In genomic region chr18:5239447-5239846, GRCh38 we compare ENCODE assay signal across 11 cellular contexts. TPM values are rescaled to one million over a fixed set of nuclear protein-coding genes. Genes with fewer than 3 reads are reported as not detected.
DNase-seq lines count a peak whose midpoint lies in the region; ATAC-seq, FAIRE-seq and TF ChIP-seq lines count a peak whose summit lies in the region.
"Had no signal": no experiment of that assay in that cellular context is flagged by ENCODE, and none has a peak within 500 bp of the region (broad histone marks: within the 10 kb centered on the region; RNA-seq: fewer than 3 reads in every experiment).

No MANE protein-coding gene starts in this region.

- no peak overlapping the region for H4K5ac ChIP-seq in mesendoderm (ENCODE audit: low read length)

- FAIRE-seq in astrocyte (lab: Jason Lieb, UNC): no peak

- peaks cover 10% of the 10 kb centered on the region for H3K4me1 Mint-ChIP-seq in astrocyte (ENCODE audit: low read depth, unreplicated experiment)

- H3K27ac Mint-ChIP-seq in astrocyte (ENCODE audit: unreplicated experiment): no peak overlapping the region

- H3K27ac ChIP-seq in left ventricle myocardium inferior (replicated peaks) (no peak overlapping the region), astrocyte (ENCODE audit: low read depth, low read length) (no peak overlapping the region), mesendoderm (ENCODE audit: low read depth, low read length) (no peak overlapping the region), upper lobe of right lung (no peak overlapping the region), neuronal stem cell (replicated peaks; ENCODE audit: low read length) (no peak overlapping the region)

- ATAC-seq in left ventricle myocardium superior: no peak
- ATAC-seq in upper lobe of right lung: no peak

- no peak for DNase-seq in left ventricle myocardium inferior
- DNase-seq in left ventricle myocardium superior: no peak
- no peak for DNase-seq in astrocyte (ENCODE audit: low read depth)
- no peak for DNase-seq in mesendoderm
- no peak for DNase-seq in upper lobe of right lung
- no peak for DNase-seq in GM10266 (ENCODE audit: extremely low spot score)
- no peak for DNase-seq in neuronal stem cell (ENCODE audit: low spot score)
- DNase-seq in activated CD8-positive, alpha-beta memory T cell treated with anti-CD3 and anti-CD28 coated beads, Interleukin-2, amount 50 U/mL, for 4 hours: no peak
- DNase-seq: activated gamma-delta T cell; NK-92 treated with Interleukin-12 subunit alpha and Interleukin-12 subunit beta, amount 100 ng/mL, for 24 hours had no signal

- no peak overlapping the region for H2BK12ac ChIP-seq in neuronal stem cell (ENCODE audit: low read length)

- H2BK120ac ChIP-seq in mesendoderm (ENCODE audit: low read depth, low read length) (no peak overlapping the region), neuronal stem cell (ENCODE audit: low read depth, low read length) (no peak overlapping the region)

- peaks cover 2% of the 10 kb centered on the region for H3K36me3 Mint-ChIP-seq in astrocyte (ENCODE audit: low read depth, unreplicated experiment)

- H3K56ac ChIP-seq in mesendoderm (ENCODE audit: low read length): no peak overlapping the region

- no peak overlapping the region for H4K8ac ChIP-seq in mesendoderm (ENCODE audit: low read depth, low read length)
- H4K8ac ChIP-seq in neuronal stem cell (ENCODE audit: low read depth, low read length): no peak overlapping the region

- no peak overlapping the region for H2AK5ac ChIP-seq in mesendoderm (ENCODE audit: low read length)
- H2AK5ac ChIP-seq in neuronal stem cell (ENCODE audit: low read depth, low read length): no peak overlapping the region

- no peaks in the 10 kb centered on the region for H3K27me3 ChIP-seq in left ventricle myocardium inferior (ENCODE audit: low read depth)
- H3K27me3 ChIP-seq in astrocyte (ENCODE audit: insufficient read depth, low read length): no peaks in the 10 kb centered on the region
- H3K27me3 ChIP-seq in mesendoderm (ENCODE audit: insufficient read depth, low read length, poor library complexity): no peaks in the 10 kb centered on the region
- no peaks in the 10 kb centered on the region for H3K27me3 ChIP-seq in upper lobe of right lung
- no peaks in the 10 kb centered on the region for H3K27me3 ChIP-seq in neuronal stem cell (ENCODE audit: control insufficient read depth in 3 of 3, insufficient read depth in 3 of 3, low read depth in 1 of 3, low read length in 3 of 3)

- intact Hi-C loops in left ventricle myocardium inferior (cut with micrococcal nuclease): loop anchor here (5.0 kb wide), 1 partner anchor 58 kb away; the partner anchor contains the start of gene ZBTB14
- intact Hi-C loops in left ventricle myocardium superior (cut with micrococcal nuclease): loop anchor here (2.0 kb wide), 1 partner anchor 55 kb away; the partner anchor contains the start of gene ZBTB14
- intact Hi-C loops in upper lobe of right lung (cut with DNase I): no loop called here

- H3K9me3 ChIP-seq in left ventricle myocardium inferior (replicated peaks): no peaks in the 10 kb centered on the region
- H3K9me3 ChIP-seq in astrocyte (ENCODE audit: insufficient read depth, low read depth, low read length): no peaks in the 10 kb centered on the region
- H3K9me3 ChIP-seq in upper lobe of right lung: no peaks in the 10 kb centered on the region
- no peaks in the 10 kb centered on the region for H3K9me3 ChIP-seq in neuronal stem cell (replicated peaks in 1 of 2; ENCODE audit: control insufficient read depth in 2 of 2, insufficient read depth in 1 of 2, low read depth in 1 of 2, low read length in 2 of 2)

- H3K79me2 ChIP-seq in astrocyte (ENCODE audit: insufficient read depth, low read length) (peaks cover 33% of the 10 kb centered on the region), mesendoderm (ENCODE audit: control insufficient read depth, insufficient read depth, low read length) (no peaks in the 10 kb centered on the region)

- no peaks in the 10 kb centered on the region for H3K9me3 Mint-ChIP-seq in astrocyte (ENCODE audit: unreplicated experiment)

- H3K36me3 ChIP-seq in left ventricle myocardium inferior (peaks cover 43% of the 10 kb centered on the region), astrocyte (ENCODE audit: insufficient read depth, low read length) (peaks cover 6% of the 10 kb centered on the region), mesendoderm (ENCODE audit: control insufficient read depth, insufficient read depth, low read length) (no peaks in the 10 kb centered on the region), upper lobe of right lung (peaks cover 28% of the 10 kb centered on the region), neuronal stem cell (replicated peaks in 1 of 2; ENCODE audit: control insufficient read depth in 2 of 2, insufficient read depth in 2 of 2, low read length in 2 of 2) (peaks cover 2 to 41% of the 10 kb centered on the region in 2 donors)

- H2BK15ac ChIP-seq in mesendoderm (replicated peaks; ENCODE audit: low read depth) (no peak overlapping the region), neuronal stem cell (ENCODE audit: low read length) (no peak overlapping the region)

- H3K9ac ChIP-seq in astrocyte (ENCODE audit: low read length): peak overlapping the region; percentile 96
- peak overlapping the region; percentile 15 for H3K9ac ChIP-seq in mesendoderm (ENCODE audit: low read length)
- H3K9ac ChIP-seq in neuronal stem cell (ENCODE audit: low read depth, low read length, poor library complexity): no peak overlapping the region

- TF ChIP-seq CTCF in left ventricle myocardium inferior (IDR thresholded peaks at IDR 0.05; ENCODE audit: borderline replicate concordance) (no peak), astrocyte (IDR thresholded peaks at IDR 0.05; ENCODE audit: insufficient read depth, low read depth, low read length) (no peak), upper lobe of right lung (IDR thresholded peaks at IDR 0.05) (no peak), GM10266 (IDR thresholded peaks at IDR 0.05; ENCODE audit: control insufficient read depth, insufficient read depth, low read depth, missing control alignments) (no peak)

- no peaks in the 10 kb centered on the region for H3K27me3 Mint-ChIP-seq in astrocyte (ENCODE audit: low read depth, unreplicated experiment)

- WGBS in mesendoderm (ENCODE audit: extremely low coverage, insufficient coverage, low lambda C conversion rate): no CpG with 5 or more reads among the region's 4 CpGs
- WGBS in neuronal stem cell (ENCODE audit: extremely low coverage in 2 of 2, insufficient read length in 2 of 2, insufficient replicate concordance in 1 of 2), 2 donors: no CpG with 5 or more reads among the region's 4 CpGs

- no peak overlapping the region for H2BK5ac ChIP-seq in mesendoderm (ENCODE audit: low read length)
- no peak overlapping the region for H2BK5ac ChIP-seq in neuronal stem cell (ENCODE audit: low read length)

- H2AFZ ChIP-seq in astrocyte (ENCODE audit: low read depth, low read length) (no peak overlapping the region), neuronal stem cell (ENCODE audit: low read length) (no peak overlapping the region)

- H3K4ac ChIP-seq in mesendoderm (ENCODE audit: low read depth, low read length) (no peak overlapping the region), neuronal stem cell (ENCODE audit: low read length) (no peak overlapping the region)

- no peak overlapping the region for H4K91ac ChIP-seq in neuronal stem cell (ENCODE audit: low read depth, low read length, poor library complexity)

- H3K4me1 ChIP-seq in left ventricle myocardium inferior: peaks cover 62% of the 10 kb centered on the region
- peaks cover 16% of the 10 kb centered on the region for H3K4me1 ChIP-seq in astrocyte (ENCODE audit: insufficient read depth, low read length)
- no peaks in the 10 kb centered on the region for H3K4me1 ChIP-seq in mesendoderm (ENCODE audit: control insufficient read depth, low read depth, low read length)
- peaks cover 22% of the 10 kb centered on the region for H3K4me1 ChIP-seq in upper lobe of right lung
- H3K4me1 ChIP-seq in neuronal stem cell (ENCODE audit: control insufficient read depth in 2 of 2, insufficient read depth in 1 of 2, low read depth in 1 of 2, low read length in 2 of 2): peaks cover 2 to 3% of the 10 kb centered on the region in 2 donors

- H3K4me2 ChIP-seq in astrocyte (ENCODE audit: low read length): peak overlapping the region; percentile 92
- H3K4me2 ChIP-seq in mesendoderm (ENCODE audit: low read length): no peak overlapping the region
- H3K4me2 ChIP-seq in neuronal stem cell (ENCODE audit: insufficient read depth, low read length, poor library complexity, severe bottlenecking): no peak overlapping the region

- H3K4me3 ChIP-seq in left ventricle myocardium inferior: peak overlapping the region; percentile 80
- peak overlapping the region; percentile 80 for H3K4me3 ChIP-seq in astrocyte (ENCODE audit: insufficient read depth, low read depth, low read length)
- no peak overlapping the region for H3K4me3 ChIP-seq in mesendoderm (ENCODE audit: low read length)
- peak overlapping the region; percentile 67 for H3K4me3 ChIP-seq in upper lobe of right lung
- H3K4me3 ChIP-seq in neuronal stem cell (ENCODE audit: low read length in 2 of 2): peak overlapping the region in 1 of 2 donors; percentile 86

- H3K4me3 Mint-ChIP-seq in astrocyte (ENCODE audit: unreplicated experiment): peak overlapping the region; percentile 99

- H3K79me1 ChIP-seq in mesendoderm (ENCODE audit: low read length): peaks cover 4% of the 10 kb centered on the region
- H3K79me1 ChIP-seq in neuronal stem cell (ENCODE audit: low read depth, low read length): peaks cover 6% of the 10 kb centered on the region

- H3K14ac ChIP-seq in neuronal stem cell (ENCODE audit: low read length): no peak overlapping the region

- peaks cover 12% of the 10 kb centered on the region for H4K20me1 ChIP-seq in astrocyte (ENCODE audit: insufficient read depth, low read length)

- no peak overlapping the region for H3K18ac ChIP-seq in mesendoderm (ENCODE audit: low read length)
- H3K18ac ChIP-seq in neuronal stem cell (ENCODE audit: low read length): no peak overlapping the region

- no peak overlapping the region for H3K23ac ChIP-seq in mesendoderm (ENCODE audit: low read length)
- no peak overlapping the region for H3K23ac ChIP-seq in neuronal stem cell (ENCODE audit: low read depth, low read length, poor library complexity)

RNA-seq across cellular contexts. Expression of gene AKAIN1, which starts 42.4 kb away (rescaled TPM):
- total RNA-seq in left ventricle myocardium inferior (not detected), left ventricle myocardium superior (not detected), astrocyte (not detected in 2 replicates), upper lobe of right lung (not detected)
- not detected for polyA plus RNA-seq in mesendoderm (2013, experiment 1 of 2)
- not detected for polyA plus RNA-seq in mesendoderm (2013, experiment 2 of 2)
- polyA plus RNA-seq in neuronal stem cell (2013, experiment 1 of 2): not detected
- polyA plus RNA-seq in neuronal stem cell (2013, experiment 2 of 2): not detected
- total RNA-seq: HT1080 had no signal

RNA-seq across cellular contexts. Expression of gene ZBTB14, which starts 56.1 kb away (rescaled TPM):
- total RNA-seq in left ventricle myocardium inferior: 9.0 TPM
- 8.5 TPM for total RNA-seq in left ventricle myocardium superior
- 8.5 and 9.0 TPM in 2 replicates for total RNA-seq in astrocyte
- polyA plus RNA-seq in mesendoderm (2013, experiment 1 of 2): 10.1 TPM
- polyA plus RNA-seq in mesendoderm (2013, experiment 2 of 2): 9.9 TPM
- total RNA-seq in upper lobe of right lung: 13.4 TPM
- 8.0 TPM for polyA plus RNA-seq in neuronal stem cell (2013, experiment 1 of 2)
- 7.7 TPM for polyA plus RNA-seq in neuronal stem cell (2013, experiment 2 of 2)
